Comparison of ENCODE assay signal across 11 cellular contexts in the genomic region with DNA sequence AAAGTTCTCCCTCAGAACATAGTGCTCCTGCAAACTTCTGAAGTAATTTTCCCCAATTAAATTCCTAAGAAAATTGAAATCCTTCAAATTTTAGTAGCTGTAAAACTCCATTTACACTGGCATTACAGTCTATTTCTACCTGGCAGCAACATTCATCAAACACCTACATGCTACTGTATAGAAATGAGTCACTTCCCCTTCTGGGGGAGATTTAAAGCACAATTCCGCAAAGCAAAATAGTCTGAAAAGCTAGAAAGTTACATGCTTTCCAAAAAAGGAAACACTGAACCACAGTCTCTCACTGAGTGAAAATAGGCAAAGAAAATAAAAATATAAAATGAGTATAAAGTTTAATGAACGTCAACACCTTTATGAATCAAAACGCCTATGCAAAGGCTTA. TPM values are rescaled to one million over a fixed set of nuclear protein-coding genes. Genes with fewer than 3 reads are reported as not detected.
DNase-seq lines count a peak whose midpoint lies in the region; ATAC-seq and TF ChIP-seq lines count a peak whose summit lies in the region.
"Had no signal": no experiment of that assay in that cellular context is flagged by ENCODE, and none has a peak within 500 bp of the region (broad histone marks: within the 10 kb centered on the region; RNA-seq: fewer than 3 reads in every experiment).

No MANE protein-coding gene starts in this region.

- H3K27me3 Mint-ChIP-seq in activated naive CD4-positive, alpha-beta T cell treated with anti-CD3 and anti-CD28 coated beads, Interleukin-2, amount 10 ng/mL, durations not matched to agents 7 days and 5 days = no peaks in the 10 kb centered on the region

- H3K27ac Mint-ChIP-seq in activated naive CD4-positive, alpha-beta T cell treated with anti-CD3 and anti-CD28 coated beads, Interleukin-2, amount 10 ng/mL, durations not matched to agents 7 days and 5 days = no peak overlapping the region

- no peak overlapping the region for H3K27ac ChIP-seq in aorta (ENCODE audit: low read depth in 1 of 2, low read length in 2 of 2)
- H3K27ac ChIP-seq in OCI-LY7 (ENCODE audit: low read depth, low read length, poor library complexity, severe bottlenecking) = no peak overlapping the region
- H3K27ac ChIP-seq: cardiac muscle cell, prostate gland had no signal

- H3K4me3 ChIP-seq in GM12864 (ENCODE audit: low read depth, low read length) (no peak overlapping the region), aorta (ENCODE audit: low read length in 2 of 2) (no peak overlapping the region), OCI-LY7 (ENCODE audit: low read depth, low read length, poor library complexity, severe bottlenecking) (no peak overlapping the region)
- H3K4me3 ChIP-seq: cardiac muscle cell, prostate gland had no signal

- H3K36me3 ChIP-seq in aorta (ENCODE audit: control insufficient read depth in 1 of 2, insufficient read depth in 2 of 2, low read length in 1 of 2) (no peaks in the 10 kb centered on the region), OCI-LY7 (ENCODE audit: insufficient read depth, low read length) (no peaks in the 10 kb centered on the region)
- H3K36me3 ChIP-seq: cardiac muscle cell, prostate gland had no signal

- TF ChIP-seq CTCF in GM12864 (IDR thresholded peaks at IDR 0.05; ENCODE audit: low read depth, low read length, missing control alignments) (no peak), OCI-LY7 (conservative IDR thresholded peaks at IDR 0.05; ENCODE audit: low read length) (no peak)

- H3K9me3 ChIP-seq in aorta (ENCODE audit: control insufficient read depth, low read length) (no peaks in the 10 kb centered on the region), OCI-LY7 (ENCODE audit: low read length) (no peaks in the 10 kb centered on the region)
- H3K9me3 ChIP-seq: prostate gland had no signal

- no peaks in the 10 kb centered on the region for H3K4me1 ChIP-seq in aorta (ENCODE audit: control insufficient read depth in 1 of 2, insufficient read depth in 2 of 2, low read length in 2 of 2)
- H3K4me1 ChIP-seq in OCI-LY7 (ENCODE audit: insufficient read depth, low read length, poor library complexity, severe bottlenecking) = no peaks in the 10 kb centered on the region
- H3K4me1 ChIP-seq: prostate gland had no signal

- no peaks in the 10 kb centered on the region for H3K36me3 Mint-ChIP-seq in activated naive CD4-positive, alpha-beta T cell treated with anti-CD3 and anti-CD28 coated beads, Interleukin-2, amount 10 ng/mL, durations not matched to agents 7 days and 5 days

- no peaks in the 10 kb centered on the region for H3K27me3 ChIP-seq in aorta (ENCODE audit: control insufficient read depth in 1 of 2, insufficient read depth in 2 of 2, low read length in 1 of 2)
- H3K27me3 ChIP-seq: cardiac muscle cell had no signal

- no peaks in the 10 kb centered on the region for H4K20me1 ChIP-seq in OCI-LY7 (ENCODE audit: insufficient read depth, low read length)

- DNase-seq in GM12864 (ENCODE audit: low read depth) = peak; percentile 29
- peak; percentile 27 for DNase-seq in GM19240 (ENCODE audit: insufficient read length, low spot score)
- no peak for DNase-seq in aorta
- DNase-seq in OCI-LY7 (ENCODE audit: low spot score) = no peak
- no peak for DNase-seq in activated CD4-positive, alpha-beta T cell treated with anti-CD3 and anti-CD28 coated beads, Interleukin-2, amount 50 U/mL, for 4 hours
- no peak for DNase-seq in activated naive CD4-positive, alpha-beta T cell treated with anti-CD3 and anti-CD28 coated beads, Interleukin-2, amount 10 ng/mL, durations not matched to agents 7 days and 5 days
- DNase-seq: NCI-H2171 treated with DMSO at 0.1 percent for 48 hours had no signal

- BruUV-seq in OCI-LY7 (replicated peaks; lab: Mats Ljungman, UMichigan) = no TSS peak

- ATAC-seq in HG02763 (IDR thresholded peaks at IDR 0.05; ENCODE audit: unreplicated experiment) (peak; percentile 96), HG03521 (IDR thresholded peaks at IDR 0.05; ENCODE audit: unreplicated experiment) (peak; percentile 95), aorta (ENCODE audit: low FRiP score) (no peak)

- no peak overlapping the region for H3K4me2 ChIP-seq in OCI-LY7 (ENCODE audit: low read length)

- H3K4me3 Mint-ChIP-seq in activated naive CD4-positive, alpha-beta T cell treated with anti-CD3 and anti-CD28 coated beads, Interleukin-2, amount 10 ng/mL, durations not matched to agents 7 days and 5 days = no peak overlapping the region

- no peaks in the 10 kb centered on the region for H3K4me1 Mint-ChIP-seq in activated naive CD4-positive, alpha-beta T cell treated with anti-CD3 and anti-CD28 coated beads, Interleukin-2, amount 10 ng/mL, durations not matched to agents 7 days and 5 days

- no peaks in the 10 kb centered on the region for H3K9me3 Mint-ChIP-seq in activated naive CD4-positive, alpha-beta T cell treated with anti-CD3 and anti-CD28 coated beads, Interleukin-2, amount 10 ng/mL, durations not matched to agents 7 days and 5 days

- no peaks in the 10 kb centered on the region for H3K9me2 ChIP-seq in OCI-LY7 (ENCODE audit: insufficient read depth, low read length)

- POLR2A ChIA-PET in OCI-LY7 (lab: Charles Lee) = no interaction called here

- no peaks in the 10 kb centered on the region for H3K79me2 ChIP-seq in OCI-LY7 (ENCODE audit: insufficient read depth, low read depth, low read length)

- CTCF ChIA-PET in OCI-LY7 (lab: Charles Lee; ENCODE audit: unreplicated experiment) = no interaction called here
- CTCF ChIA-PET in activated naive CD4-positive, alpha-beta T cell treated with anti-CD3 and anti-CD28 coated beads, Interleukin-2, amount 10 ng/mL, durations not matched to agents 7 days and 5 days (lab: Charles Lee) = interaction anchor here (0.7 kb wide), 2 partner anchors 20 to 45 kb away, joined by 3 read pairs; no protein-coding TSS in a partner anchor

- intact Hi-C loops in aorta (cut with DNase I) = no loop called here
- intact Hi-C loops in OCI-LY7 (cut with micrococcal nuclease; ENCODE audit: unreplicated experiment) = no loop called here

- 6 to 11% methylated on average over 3 of the region's 3 CpGs for WGBS in aorta, 2 donors

- no peak overlapping the region for H2AFZ ChIP-seq in OCI-LY7 (ENCODE audit: low read length)

RNA-seq across cellular contexts. Expression of a gene that starts 43.3 kb away (rescaled TPM):
- total RNA-seq in aorta = 100 to 1,000 TPM in 1 of 2 donors, 10 to 100 TPM in 1; 30.8 to 103 TPM
- polyA plus RNA-seq in aorta = 1 to 10 TPM in 1 of 2 donors, under 1 TPM in 1; 0.43 to 3.5 TPM
- total RNA-seq in OCI-LY7 (2014; rRNA removed; shearing (Covaris generic)) = not detected in 2 replicates
- total RNA-seq in OCI-LY7 (2022) = not detected in 2 replicates
- total RNA-seq: cardiac muscle cell had no signal

Comparison
In these comparisons a context has a peak if more than half of its experiments do, and no peak if none do; other contexts are left out.
1. DNase-seq: peak in GM12864 (single experiment) and GM19240 (single experiment); none in aorta (0 of 2), OCI-LY7 (single experiment), activated CD4-positive, alpha-beta T cell treated with anti-CD3 and anti-CD28 coated beads, Interleukin-2, amount 50 U/mL, for 4 hours (0 of 2) and activated naive CD4-positive, alpha-beta T cell treated with anti-CD3 and anti-CD28 coated beads, Interleukin-2, amount 10 ng/mL, durations not matched to agents 7 days and 5 days (single experiment).
2. RNA of a gene that starts 43.3 kb away (total RNA-seq): 30.8 to 103 TPM in aorta; not detected in OCI-LY7; every median in the first group is over 10 times any median in the second.